8 cellular contexts compared by ENCODE assay signal in genomic region chr17:19378416-19379293, GRCh38. TPM values are rescaled to one million over a fixed set of nuclear protein-coding genes. Genes with fewer than 3 reads are reported as not detected.
DNase-seq lines count a peak whose midpoint lies in the region; ATAC-seq and TF ChIP-seq lines count a peak whose summit lies in the region.

MAPK7 (plus strand) TSS chr17:19378498; CDS start chr17:19378901, 403 bp downstream.

- no peak for TF ChIP-seq CTCF in BE2C (IDR thresholded peaks at IDR 0.05; ENCODE audit: low read depth, low read length)
- TF ChIP-seq CTCF in PC-9 (conservative IDR thresholded peaks at IDR 0.05), result no peak
- TF ChIP-seq CTCF in endodermal cell (conservative IDR thresholded peaks at IDR 0.05), result no peak

- H3F3A ChIP-seq in PC-9 (ENCODE audit: insufficient read depth, low read depth), result peaks cover 16% of the 10 kb centered on the region

- H3K4me1 Mint-ChIP-seq in endodermal cell, result peaks cover 23% of the 10 kb centered on the region

- DNase-seq in BE2C (no peak), PC-9 (no peak), endodermal cell (peak; percentile 72), HCEC 1CT (no peak)
- no peak for DNase-seq in stimulated activated naive CD4-positive, alpha-beta T cell (lab: John Stamatoyannopoulos, UW)

- H3K9me2 ChIP-seq in PC-9 (ENCODE audit: insufficient read depth), result no peaks in the 10 kb centered on the region

- H3K4me2 ChIP-seq in PC-9, result peak within 1 kb of the TSS; percentile 92

- CTCF ChIA-PET in PC-9 (lab: Charles Lee), result interaction anchor here (0.6 to 1.9 kb wide), 5 partner anchors 16 to 1921 kb away, joined by 3 to 27 read pairs (median 3); partner anchors contain the start of gene B9D1

- H3K36me3 Mint-ChIP-seq in endodermal cell (ENCODE audit: low read depth), result peaks cover 41% of the 10 kb centered on the region

- no peaks in the 10 kb centered on the region for H3K4me1 ChIP-seq in BE2C
- H3K4me1 ChIP-seq in PC-9 (replicated peaks; ENCODE audit: insufficient read depth), result peaks cover 19% of the 10 kb centered on the region
- H3K4me1 ChIP-seq in endodermal cell (ENCODE audit: control insufficient read depth, insufficient read depth, low read length), result peaks cover 13% of the 10 kb centered on the region
- peaks cover 21% of the 10 kb centered on the region for H3K4me1 ChIP-seq in mucosa of stomach (ENCODE audit: control insufficient read depth, insufficient read depth, low read length)

- H3K36me3 ChIP-seq in BE2C, result peaks cover 6% of the 10 kb centered on the region; the same call in 1 of the 2 replicates
- 0 out of 2 replicates have a peak, but pooled peaks cover 9% of the 10 kb centered on the region for H3K36me3 ChIP-seq in PC-9 (ENCODE audit: low read depth)
- peaks cover 54% of the 10 kb centered on the region for H3K36me3 ChIP-seq in endodermal cell (ENCODE audit: control insufficient read depth, insufficient read depth, low read length)
- H3K36me3 ChIP-seq in mucosa of stomach (ENCODE audit: control insufficient read depth, insufficient read depth, low read length), result peaks cover 21% of the 10 kb centered on the region

- H3K9me3 ChIP-seq in BE2C (no peaks in the 10 kb centered on the region), PC-9 (ENCODE audit: insufficient read depth, low read depth) (no peaks in the 10 kb centered on the region), endodermal cell (ENCODE audit: control insufficient read depth, low read length) (no peaks in the 10 kb centered on the region), mucosa of stomach (ENCODE audit: control insufficient read depth, low read length) (no peaks in the 10 kb centered on the region)

- POLR2A ChIA-PET in PC-9 (lab: Charles Lee; ENCODE audit: unreplicated experiment), result interaction anchor here (0.6 to 1.5 kb wide), 14 partner anchors 8 to 373 kb away, joined by 3 to 21 read pairs (median 4); partner anchors contain the start of genes ALDH3A2, B9D1 and MFAP4

- BruUV-seq in PC-9 (replicated peaks; lab: Mats Ljungman, UMichigan), result no TSS peak

- intact Hi-C loops in PC-9 (cut with micrococcal nuclease; ENCODE audit: unreplicated experiment), result no loop called here

- ATAC-seq in GM21619 (IDR thresholded peaks at IDR 0.05; ENCODE audit: unreplicated experiment) (peak; percentile 12), GM21423 (IDR thresholded peaks at IDR 0.05; ENCODE audit: unreplicated experiment) (no peak)

- no peaks in the 10 kb centered on the region for H3K27me3 Mint-ChIP-seq in endodermal cell (ENCODE audit: insufficient read depth)

- peak within 1 kb of the TSS; percentile 99 for H3K27ac Mint-ChIP-seq in endodermal cell

- H3K9ac ChIP-seq in endodermal cell (ENCODE audit: extremely low read depth, low read length, poor library complexity, severe bottlenecking) (peak within 1 kb of the TSS; percentile 65), mucosa of stomach (ENCODE audit: low read length) (peak within 1 kb of the TSS; percentile 81)

- H3K27ac ChIP-seq in PC-9, result peak within 1 kb of the TSS; percentile 79
- peak within 1 kb of the TSS; percentile 94 for H3K27ac ChIP-seq in endodermal cell (ENCODE audit: low read depth, low read length)

- peak within 1 kb of the TSS; percentile 92 for H2AFZ ChIP-seq in PC-9

- WGBS in endodermal cell (ENCODE audit: insufficient coverage in 1 of 2, insufficient read length in 1 of 2), 2 experiments, result 5 to 10% methylated on average over 23 to 68 of the region's 68 CpGs

- no peaks in the 10 kb centered on the region for H4K20me1 ChIP-seq in PC-9 (ENCODE audit: insufficient read depth)

- peak within 1 kb of the TSS; percentile 98 for H3K4me3 Mint-ChIP-seq in endodermal cell

- H3K9me3 Mint-ChIP-seq in endodermal cell, result no peaks in the 10 kb centered on the region

- H3K4me3 ChIP-seq in BE2C (ENCODE audit: low read depth, low read length) (peak within 1 kb of the TSS; percentile 78), PC-9 (peak within 1 kb of the TSS; percentile 79), endodermal cell (ENCODE audit: low read length) (peak within 1 kb of the TSS; percentile 97), mucosa of stomach (ENCODE audit: low read length) (peak within 1 kb of the TSS; percentile 74)

- H3K27me3 ChIP-seq in BE2C (no peaks in the 10 kb centered on the region), PC-9 (ENCODE audit: insufficient read depth, low read depth) (no peaks in the 10 kb centered on the region), endodermal cell (ENCODE audit: control insufficient read depth, insufficient read depth, low read length, poor library complexity, severe bottlenecking) (no peaks in the 10 kb centered on the region), mucosa of stomach (ENCODE audit: control insufficient read depth, insufficient read depth, low read length) (no peaks in the 10 kb centered on the region)

- H3K79me2 ChIP-seq in PC-9 (ENCODE audit: low read depth), result peaks cover 26% of the 10 kb centered on the region

RNA-seq across cellular contexts. Expression of gene MAPK7, which starts in this region (rescaled TPM):
- polyA plus RNA-seq in BE2C (2012; ENCODE audit: insufficient read depth, insufficient read length, low read depth), result 28.1 TPM
- total RNA-seq in PC-9 (2021) (23.3 and 39.6 TPM in 2 replicates), endodermal cell (10 to 100 TPM; 33.3 to 53.4 TPM)
- 29.3 TPM for polyA plus RNA-seq in endodermal cell (2013, experiment 1 of 2)
- 25.5 TPM for polyA plus RNA-seq in endodermal cell (2013, experiment 2 of 2)
